ENCODE assay signal across 11 cellular contexts in the genomic region with DNA sequence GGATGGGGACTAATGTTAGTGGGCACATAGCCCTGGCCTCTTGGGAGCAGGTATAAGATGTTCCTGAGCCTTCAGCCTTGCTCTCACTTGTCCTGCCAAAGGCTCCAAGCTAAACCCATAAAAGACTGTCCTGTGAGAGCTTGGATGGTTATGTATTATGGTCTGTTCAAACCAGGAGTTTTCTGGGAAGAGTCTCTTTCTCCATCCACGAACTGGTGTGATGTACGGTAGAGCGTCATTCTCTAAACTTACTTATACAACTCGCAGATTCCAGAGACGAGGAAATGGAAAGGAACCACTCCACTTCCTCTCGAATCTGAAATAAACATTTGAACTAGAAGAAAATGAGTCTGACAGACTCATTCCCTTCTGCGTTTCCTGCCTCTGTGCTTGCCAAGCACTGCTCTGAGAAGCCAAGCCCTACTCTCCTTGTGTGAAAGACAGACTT. TPM values are rescaled to one million over a fixed set of nuclear protein-coding genes. Genes with fewer than 3 reads are reported as not detected.
DNase-seq lines count a peak whose midpoint lies in the region; ATAC-seq and TF ChIP-seq lines count a peak whose summit lies in the region.
"Had no signal": no experiment of that assay in that cellular context is flagged by ENCODE, and none has a peak within 500 bp of the region (broad histone marks: within the 10 kb centered on the region; RNA-seq: fewer than 3 reads in every experiment).

No MANE protein-coding gene starts in this region.

- TF ChIP-seq POLR2A in testis (IDR thresholded peaks at IDR 0.05), result no peak

- DNase-seq in NCI-H69 (lab: John Stamatoyannopoulos, UW) (peak; percentile 67), lung (ENCODE audit: low spot score) (no peak), testis (peak; percentile 43), NCI-H748 treated with DMSO at 0.1 percent for 48 hours (lab: John Stamatoyannopoulos, UW) (no peak), activated gamma-delta T cell treated with Interleukin-2 at 50 U/mL for 16 hours (no peak)
- DNase-seq in stimulated activated CD4-positive, alpha-beta T cell treated with anti-CD3 and anti-CD28 coated beads, Interleukin-12 subunit alpha, Interleukin-12 subunit beta, amount 100 ng/mL, for 4 hours, result no peak
- no peak for DNase-seq in activated T-cell treated with anti-CD3 and anti-CD28 coated beads, Interleukin-2, amount 50 U/mL, for 1 hour
- DNase-seq: activated T-cell treated with anti-CD3 and anti-CD28 coated beads, Interleukin-2, amount 50 U/mL, for 72 hours; foreskin melanocyte; NCI-H1930 had no signal

- no peak overlapping the region for H3K9ac ChIP-seq in endocrine pancreas (ENCODE audit: control insufficient read depth, insufficient read depth, low read length)

- intact Hi-C loops in testis (cut with DNase I; ENCODE audit: low total_unique reads), result no loop called here

- TF ChIP-seq CTCF in lung (IDR thresholded peaks at IDR 0.05; ENCODE audit: control extremely low read depth, extremely low read depth) (no peak), testis (IDR thresholded peaks at IDR 0.05) (no peak)

- H3K36me3 ChIP-seq in endocrine pancreas (ENCODE audit: control insufficient read depth, insufficient read depth, low read length), result no peaks in the 10 kb centered on the region
- H3K36me3 ChIP-seq in lung (ENCODE audit: control insufficient read depth in 2 of 2, insufficient read depth in 2 of 2, low read length in 2 of 2), result no peaks in the 10 kb centered on the region
- no peaks in the 10 kb centered on the region for H3K36me3 ChIP-seq in testis (ENCODE audit: low read depth, missing control alignments)

- H3K9me3 ChIP-seq in endocrine pancreas (ENCODE audit: control insufficient read depth, low read length) (no peaks in the 10 kb centered on the region), lung (ENCODE audit: control insufficient read depth in 2 of 2, insufficient read depth in 1 of 2, low read length in 1 of 2) (peaks cover 0 to 2% of the 10 kb centered on the region in 2 donors), testis (no peaks in the 10 kb centered on the region)

- ATAC-seq in lung (ENCODE audit: insufficient read depth, low FRiP score), result peak; percentile 10
- ATAC-seq: activated T-cell treated with anti-CD3 and anti-CD28 coated beads, Interleukin-2, amount 50 U/mL, for 72 hours had no signal

- H3K4me3 ChIP-seq in endocrine pancreas (ENCODE audit: control insufficient read depth, insufficient read depth, low read length), result peak overlapping the region; percentile 32
- H3K4me3 ChIP-seq in lung, result no peak overlapping the region
- H3K4me3 ChIP-seq in testis, result no peak overlapping the region

- H3K27me3 ChIP-seq in endocrine pancreas (ENCODE audit: control insufficient read depth, insufficient read depth, low read length), result no peaks in the 10 kb centered on the region
- H3K27me3 ChIP-seq in lung (ENCODE audit: control insufficient read depth, insufficient read depth), result no peaks in the 10 kb centered on the region
- no peaks in the 10 kb centered on the region for H3K27me3 ChIP-seq in testis

- H3K27ac ChIP-seq in lung (ENCODE audit: low read depth in 1 of 2, low read length in 1 of 2) (peak overlapping the region; percentile 83 to 88), testis (peak overlapping the region; percentile 75 to 83)

- H3K4me1 ChIP-seq in endocrine pancreas (ENCODE audit: control insufficient read depth, insufficient read depth, low read length), result peaks cover 45% of the 10 kb centered on the region
- H3K4me1 ChIP-seq in lung (ENCODE audit: control insufficient read depth in 2 of 2, insufficient read depth in 2 of 2, low read length in 2 of 2), result peaks cover 4 to 22% of the 10 kb centered on the region in 2 donors
- peaks cover 50% of the 10 kb centered on the region for H3K4me1 ChIP-seq in testis

- 3 to 4% methylated on average over 7 of the region's 7 CpGs for WGBS in lung, 2 donors
- 34 to 38% methylated on average over 7 of the region's 7 CpGs for WGBS in testis, 2 donors

RNA-seq across cellular contexts. Expression of a gene that starts 5.3 kb away (rescaled TPM):
- 10 to 100 TPM in 1 of 2 donors, 1 to 10 TPM in 1; 9.2 to 14.5 TPM for total RNA-seq in lung
- 1 to 10 TPM; 1.6 to 2.5 TPM for polyA plus RNA-seq in lung
- total RNA-seq in testis, result 10 to 100 TPM; 17.2 to 27.2 TPM
- 13.9 TPM for polyA plus RNA-seq in testis (ENCODE audit: insufficient read depth, low read depth, low replicate concordance)

RNA-seq across cellular contexts. Expression of a gene that starts 35.9 kb away (rescaled TPM):
- 10 to 100 TPM; 19.4 to 19.8 TPM for total RNA-seq in lung
- polyA plus RNA-seq in lung, result 10 to 100 TPM in 1 of 2 donors, 1 to 10 TPM in 1; 6.6 to 11.7 TPM
- total RNA-seq in testis, result 10 to 100 TPM; 17.0 to 19.4 TPM
- polyA plus RNA-seq in testis (ENCODE audit: insufficient read depth, low read depth, low replicate concordance), result 15.1 TPM

Comparison
In these comparisons a context has a peak if more than half of its experiments do, and no peak if none do; other contexts are left out.
1. DNase-seq: peak in NCI-H69 (single experiment) and testis (single experiment); none in lung (single experiment), stimulated activated CD4-positive, alpha-beta T cell treated with anti-CD3 and anti-CD28 coated beads, Interleukin-12 subunit alpha, Interleukin-12 subunit beta, amount 100 ng/mL, for 4 hours (single experiment), activated T-cell treated with anti-CD3 and anti-CD28 coated beads, Interleukin-2, amount 50 U/mL, for 1 hour (single experiment), NCI-H748 treated with DMSO at 0.1 percent for 48 hours (single experiment) and activated gamma-delta T cell treated with Interleukin-2 at 50 U/mL for 16 hours (single experiment).